Comparison of ENCODE assay signal across 1 cellular context in the genomic region with DNA sequence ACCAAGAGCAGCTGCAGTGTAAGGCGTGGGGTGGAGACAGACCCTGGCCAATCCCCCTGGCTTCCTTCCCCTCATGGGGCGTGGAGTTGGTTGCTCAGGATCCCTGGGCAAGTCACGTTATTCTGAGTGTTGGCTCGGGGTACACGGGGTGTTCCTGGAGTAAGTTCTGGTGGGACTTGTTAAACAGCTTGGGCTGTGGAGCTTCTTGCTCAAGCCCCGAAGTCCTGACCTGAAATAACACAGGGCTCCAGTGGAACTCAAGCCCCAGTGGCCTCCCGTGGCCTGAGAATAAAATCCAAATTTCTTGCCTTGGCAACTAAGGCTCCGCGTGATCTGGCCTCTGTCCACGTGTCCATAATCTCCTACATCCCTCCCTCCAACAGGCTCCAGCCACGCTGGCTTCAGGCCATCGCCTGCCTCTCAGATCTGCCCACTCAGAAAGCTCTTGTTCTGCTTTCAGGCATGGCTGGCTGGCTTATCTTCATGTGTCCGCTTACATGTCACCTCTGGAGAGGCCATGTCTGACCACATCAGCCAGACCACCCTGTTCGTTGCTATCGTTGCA.
A peak's percentile ranks its signal among the peaks of the same experiment; 100 is the strongest.
TF ChIP-seq lines count a peak whose summit lies in the region.

No MANE protein-coding gene starts in this region.

TF ChIP-seq in K562, 482 proteins besides CTCF, POLR2A, EP300 and RAD21 (continued from another document and continues in another):
- no peak for TF ChIP-seq HMG20A (CRISPR knock-in tag; conservative IDR thresholded peaks at IDR 0.05)
- no peak for TF ChIP-seq ZNF586 (CRISPR knock-in tag; conservative IDR thresholded peaks at IDR 0.05)
- no peak for TF ChIP-seq ZNF717 (CRISPR knock-in tag; IDR thresholded peaks at IDR 0.05)
- no peak for TF ChIP-seq ZBTB12 (CRISPR knock-in tag; IDR thresholded peaks at IDR 0.05)
- TF ChIP-seq MNT (conservative IDR thresholded peaks at IDR 0.05), result 0 out of 4 replicates have a peak, but pooled peaks of 1 of the 2 experiments have one; percentile 23
- TF ChIP-seq KLF16 (IDR thresholded peaks at IDR 0.05), result no peak
- TF ChIP-seq DNMT1 (IDR thresholded peaks at IDR 0.05), result no peak
- TF ChIP-seq PHF20 (IDR thresholded peaks at IDR 0.05; ENCODE audit: partially characterized antibody), result no peak
- no peak for TF ChIP-seq EWSR1 (IDR thresholded peaks at IDR 0.05; ENCODE audit: borderline replicate concordance, low read depth, partially characterized antibody)
- no peak for TF ChIP-seq NR2F6 (CRISPR knock-in tag; IDR thresholded peaks at IDR 0.05)
- peak; percentile 39; the same call in 1 of the 2 replicates for TF ChIP-seq DMBX1 (CRISPR knock-in tag; IDR thresholded peaks at IDR 0.05; ENCODE audit: borderline replicate concordance)
- TF ChIP-seq DIDO1 (tag; IDR thresholded peaks at IDR 0.05; ENCODE audit: low read depth), result no peak
- no peak for TF ChIP-seq ZC3H4 (CRISPR knock-in tag; IDR thresholded peaks at IDR 0.05; ENCODE audit: borderline replicate concordance)
- TF ChIP-seq ZNF24 (IDR thresholded peaks at IDR 0.05), result no peak
- no peak for TF ChIP-seq TEAD4 (IDR thresholded peaks at IDR 0.05; ENCODE audit: low read length)
- no peak for TF ChIP-seq TEAD4 (CRISPR knock-in tag; IDR thresholded peaks at IDR 0.05; ENCODE audit: borderline replicate concordance)
- TF ChIP-seq, protein P1, sequence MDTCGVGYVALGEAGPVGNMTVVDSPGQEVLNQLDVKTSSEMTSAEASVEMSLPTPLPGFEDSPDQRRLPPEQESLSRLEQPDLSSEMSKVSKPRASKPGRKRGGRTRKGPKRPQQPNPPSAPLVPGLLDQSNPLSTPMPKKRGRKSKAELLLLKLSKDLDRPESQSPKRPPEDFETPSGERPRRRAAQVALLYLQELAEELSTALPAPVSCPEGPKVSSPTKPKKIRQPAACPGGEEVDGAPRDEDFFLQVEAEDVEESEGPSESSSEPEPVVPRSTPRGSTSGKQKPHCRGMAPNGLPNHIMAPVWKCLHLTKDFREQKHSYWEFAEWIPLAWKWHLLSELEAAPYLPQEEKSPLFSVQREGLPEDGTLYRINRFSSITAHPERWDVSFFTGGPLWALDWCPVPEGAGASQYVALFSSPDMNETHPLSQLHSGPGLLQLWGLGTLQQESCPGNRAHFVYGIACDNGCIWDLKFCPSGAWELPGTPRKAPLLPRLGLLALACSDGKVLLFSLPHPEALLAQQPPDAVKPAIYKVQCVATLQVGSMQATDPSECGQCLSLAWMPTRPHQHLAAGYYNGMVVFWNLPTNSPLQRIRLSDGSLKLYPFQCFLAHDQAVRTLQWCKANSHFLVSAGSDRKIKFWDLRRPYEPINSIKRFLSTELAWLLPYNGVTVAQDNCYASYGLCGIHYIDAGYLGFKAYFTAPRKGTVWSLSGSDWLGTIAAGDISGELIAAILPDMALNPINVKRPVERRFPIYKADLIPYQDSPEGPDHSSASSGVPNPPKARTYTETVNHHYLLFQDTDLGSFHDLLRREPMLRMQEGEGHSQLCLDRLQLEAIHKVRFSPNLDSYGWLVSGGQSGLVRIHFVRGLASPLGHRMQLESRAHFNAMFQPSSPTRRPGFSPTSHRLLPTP (IDR thresholded peaks at IDR 0.05; ENCODE audit: borderline replicate concordance, extremely low read depth, insufficient read length), result no peak
- no peak for TF ChIP-seq NR2C1 (IDR thresholded peaks at IDR 0.05)
- no peak for TF ChIP-seq NR2C1 (tag; IDR thresholded peaks at IDR 0.05)
- no peak for TF ChIP-seq WHSC1 (IDR thresholded peaks at IDR 0.05; ENCODE audit: low read length)
- TF ChIP-seq RCOR1 (IDR thresholded peaks at IDR 0.05; ENCODE audit: borderline replicate concordance in 1 of 2, low read depth in 2 of 2, low read length in 2 of 2), result no peak
- TF ChIP-seq, protein P2, sequence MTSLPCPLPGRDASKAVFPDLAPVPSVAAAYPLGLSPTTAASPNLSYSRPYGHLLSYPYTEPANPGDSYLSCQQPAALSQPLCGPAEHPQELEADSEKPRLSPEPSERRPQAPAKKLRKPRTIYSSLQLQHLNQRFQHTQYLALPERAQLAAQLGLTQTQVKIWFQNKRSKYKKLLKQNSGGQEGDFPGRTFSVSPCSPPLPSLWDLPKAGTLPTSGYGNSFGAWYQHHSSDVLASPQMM (CRISPR knock-in tag; IDR thresholded peaks at IDR 0.05), result no peak
- TF ChIP-seq ZNF282 (CRISPR knock-in tag; IDR thresholded peaks at IDR 0.05), result no peak
- no peak for TF ChIP-seq ATF2 (CRISPR knock-in tag; IDR thresholded peaks at IDR 0.05)
- no peak for TF ChIP-seq ESRRB (CRISPR knock-in tag; IDR thresholded peaks at IDR 0.05; ENCODE audit: borderline replicate concordance)
- TF ChIP-seq RFX7 (CRISPR knock-in tag; IDR thresholded peaks at IDR 0.05), result no peak
- TF ChIP-seq, protein P3, sequence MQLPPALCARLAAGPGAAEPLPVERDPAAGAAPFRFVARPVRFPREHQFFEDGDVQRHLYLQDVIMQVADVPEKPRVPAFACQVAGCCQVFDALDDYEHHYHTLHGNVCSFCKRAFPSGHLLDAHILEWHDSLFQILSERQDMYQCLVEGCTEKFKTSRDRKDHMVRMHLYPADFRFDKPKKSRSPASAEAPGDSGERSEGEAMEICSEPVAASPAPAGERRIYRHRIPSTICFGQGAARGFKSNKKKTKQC (CRISPR knock-in tag; IDR thresholded peaks at IDR 0.05), result 0 out of 2 replicates have a peak, but pooled peaks have one; percentile 27
- TF ChIP-seq PTTG1 (tag; IDR thresholded peaks at IDR 0.05; ENCODE audit: low read depth), result no peak
- TF ChIP-seq, protein P4, sequence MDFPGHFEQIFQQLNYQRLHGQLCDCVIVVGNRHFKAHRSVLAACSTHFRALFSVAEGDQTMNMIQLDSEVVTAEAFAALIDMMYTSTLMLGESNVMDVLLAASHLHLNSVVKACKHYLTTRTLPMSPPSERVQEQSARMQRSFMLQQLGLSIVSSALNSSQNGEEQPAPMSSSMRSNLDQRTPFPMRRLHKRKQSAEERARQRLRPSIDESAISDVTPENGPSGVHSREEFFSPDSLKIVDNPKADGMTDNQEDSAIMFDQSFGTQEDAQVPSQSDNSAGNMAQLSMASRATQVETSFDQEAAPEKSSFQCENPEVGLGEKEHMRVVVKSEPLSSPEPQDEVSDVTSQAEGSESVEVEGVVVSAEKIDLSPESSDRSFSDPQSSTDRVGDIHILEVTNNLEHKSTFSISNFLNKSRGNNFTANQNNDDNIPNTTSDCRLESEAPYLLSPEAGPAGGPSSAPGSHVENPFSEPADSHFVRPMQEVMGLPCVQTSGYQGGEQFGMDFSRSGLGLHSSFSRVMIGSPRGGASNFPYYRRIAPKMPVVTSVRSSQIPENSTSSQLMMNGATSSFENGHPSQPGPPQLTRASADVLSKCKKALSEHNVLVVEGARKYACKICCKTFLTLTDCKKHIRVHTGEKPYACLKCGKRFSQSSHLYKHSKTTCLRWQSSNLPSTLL (IDR thresholded peaks at IDR 0.05), result no peak
- no peak for TF ChIP-seq SRSF3 (IDR thresholded peaks at IDR 0.05; ENCODE audit: insufficient read depth, low read length)
- no peak for TF ChIP-seq JUNB (CRISPR knock-in tag; conservative IDR thresholded peaks at IDR 0.05)
- no peak for TF ChIP-seq KAT7 (CRISPR knock-in tag; IDR thresholded peaks at IDR 0.05; ENCODE audit: borderline replicate concordance)
- no peak for TF ChIP-seq ZZZ3 (IDR thresholded peaks at IDR 0.05)
- TF ChIP-seq ZNF354B (CRISPR knock-in tag; IDR thresholded peaks at IDR 0.05), result no peak
- TF ChIP-seq ARHGAP35 (IDR thresholded peaks at IDR 0.05; ENCODE audit: partially characterized antibody), result no peak
- peak; percentile 20; the same call in 1 of the 2 replicates for TF ChIP-seq CBFA2T3 (IDR thresholded peaks at IDR 0.05)
- no peak for TF ChIP-seq HDAC1 (IDR thresholded peaks at IDR 0.05)
- no peak for TF ChIP-seq KAT2B (IDR thresholded peaks at IDR 0.05; ENCODE audit: low read depth, low read length)
- TF ChIP-seq XRCC5 (IDR thresholded peaks at IDR 0.05; ENCODE audit: low read depth, low read length), result no peak
- no peak for TF ChIP-seq ZMIZ1 (IDR thresholded peaks at IDR 0.05; ENCODE audit: low read depth in 2 of 2, low read length in 2 of 2)
- TF ChIP-seq CEBPG (CRISPR knock-in tag; IDR thresholded peaks at IDR 0.05), result no peak
- no peak for TF ChIP-seq CEBPG (tag; conservative IDR thresholded peaks at IDR 0.05 in 1 of 2, IDR thresholded peaks at IDR 0.05 in 1 of 2)
- no peak for TF ChIP-seq RBBP5 (IDR thresholded peaks at IDR 0.05; ENCODE audit: borderline replicate concordance, insufficient read depth, low read length, poor library complexity, severe bottlenecking)
- no peak for TF ChIP-seq EP400 (IDR thresholded peaks at IDR 0.05)
- TF ChIP-seq COPS2 (conservative IDR thresholded peaks at IDR 0.05), result no peak
- TF ChIP-seq POLR3G (IDR thresholded peaks at IDR 0.05; ENCODE audit: extremely low read depth, insufficient read length, insufficient replicate concordance), result no peak
- no peak for TF ChIP-seq ZNF780A (CRISPR knock-in tag; IDR thresholded peaks at IDR 0.05)
- peak; percentile 85 for TF ChIP-seq ZNF589 (CRISPR knock-in tag; IDR thresholded peaks at IDR 0.05; ENCODE audit: low read depth)
- TF ChIP-seq, protein P5, sequence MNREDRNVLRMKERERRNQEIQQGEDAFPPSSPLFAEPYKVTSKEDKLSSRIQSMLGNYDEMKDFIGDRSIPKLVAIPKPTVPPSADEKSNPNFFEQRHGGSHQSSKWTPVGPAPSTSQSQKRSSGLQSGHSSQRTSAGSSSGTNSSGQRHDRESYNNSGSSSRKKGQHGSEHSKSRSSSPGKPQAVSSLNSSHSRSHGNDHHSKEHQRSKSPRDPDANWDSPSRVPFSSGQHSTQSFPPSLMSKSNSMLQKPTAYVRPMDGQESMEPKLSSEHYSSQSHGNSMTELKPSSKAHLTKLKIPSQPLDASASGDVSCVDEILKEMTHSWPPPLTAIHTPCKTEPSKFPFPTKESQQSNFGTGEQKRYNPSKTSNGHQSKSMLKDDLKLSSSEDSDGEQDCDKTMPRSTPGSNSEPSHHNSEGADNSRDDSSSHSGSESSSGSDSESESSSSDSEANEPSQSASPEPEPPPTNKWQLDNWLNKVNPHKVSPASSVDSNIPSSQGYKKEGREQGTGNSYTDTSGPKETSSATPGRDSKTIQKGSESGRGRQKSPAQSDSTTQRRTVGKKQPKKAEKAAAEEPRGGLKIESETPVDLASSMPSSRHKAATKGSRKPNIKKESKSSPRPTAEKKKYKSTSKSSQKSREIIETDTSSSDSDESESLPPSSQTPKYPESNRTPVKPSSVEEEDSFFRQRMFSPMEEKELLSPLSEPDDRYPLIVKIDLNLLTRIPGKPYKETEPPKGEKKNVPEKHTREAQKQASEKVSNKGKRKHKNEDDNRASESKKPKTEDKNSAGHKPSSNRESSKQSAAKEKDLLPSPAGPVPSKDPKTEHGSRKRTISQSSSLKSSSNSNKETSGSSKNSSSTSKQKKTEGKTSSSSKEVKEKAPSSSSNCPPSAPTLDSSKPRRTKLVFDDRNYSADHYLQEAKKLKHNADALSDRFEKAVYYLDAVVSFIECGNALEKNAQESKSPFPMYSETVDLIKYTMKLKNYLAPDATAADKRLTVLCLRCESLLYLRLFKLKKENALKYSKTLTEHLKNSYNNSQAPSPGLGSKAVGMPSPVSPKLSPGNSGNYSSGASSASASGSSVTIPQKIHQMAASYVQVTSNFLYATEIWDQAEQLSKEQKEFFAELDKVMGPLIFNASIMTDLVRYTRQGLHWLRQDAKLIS (CRISPR knock-in tag; IDR thresholded peaks at IDR 0.05), result no peak
- TF ChIP-seq ZNF561 (CRISPR knock-in tag; conservative IDR thresholded peaks at IDR 0.05), result no peak
